In the genomic region with DNA sequence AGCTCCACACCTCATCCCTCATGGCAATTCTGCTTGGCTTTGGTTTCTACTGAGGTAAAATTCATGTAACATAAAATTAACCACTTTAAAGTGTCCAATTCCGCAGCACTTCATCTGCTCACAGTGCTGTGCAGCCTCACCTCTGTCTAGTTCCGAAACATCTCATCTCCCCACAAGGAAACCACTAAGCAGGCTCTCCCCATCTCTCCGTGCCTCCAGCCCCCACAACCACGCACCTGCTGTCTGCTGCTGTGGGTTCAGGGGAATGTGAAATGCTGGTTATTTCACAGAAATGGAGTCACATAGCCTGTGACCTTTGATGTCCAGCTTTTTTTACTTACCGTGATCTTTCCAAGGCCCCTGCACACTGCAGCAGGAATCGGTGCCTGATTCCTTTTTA, we compare ENCODE assay signal across 16 cellular contexts. TPM values are rescaled to one million over a fixed set of nuclear protein-coding genes. Genes with fewer than 3 reads are reported as not detected.
DNase-seq lines count a peak whose midpoint lies in the region; ATAC-seq and TF ChIP-seq lines count a peak whose summit lies in the region.
"Had no signal": no experiment of that assay in that cellular context is flagged by ENCODE, and none has a peak within 500 bp of the region (broad histone marks: within the 10 kb centered on the region; RNA-seq: fewer than 3 reads in every experiment).

No MANE protein-coding gene starts in this region.

- no peak for ATAC-seq in body of pancreas
- peak; percentile 71 for ATAC-seq in stimulated activated naive CD8-positive, alpha-beta T cell treated with anti-CD3 and anti-CD28 coated beads, Interleukin-15, amount 100 ng/mL, for 72 hours
- ATAC-seq in PC-3, result no peak
- ATAC-seq in HG02759 (IDR thresholded peaks at IDR 0.05; ENCODE audit: unreplicated experiment), result no peak

- WGBS in body of pancreas, 2 donors, result 62 to 84% methylated on average over 6 of the region's 6 CpGs

- POLR2A ChIA-PET in RWPE1 (lab: Yijun Ruan, JAX; ENCODE audit: low non-redundant PET) (no interaction called here), PC-3 (lab: Charles Lee; ENCODE audit: unreplicated experiment) (no interaction called here)
- POLR2A ChIA-PET in CD8-positive, alpha-beta memory T cell (lab: Charles Lee), result no interaction called here

- H3K4me3 ChIP-seq in body of pancreas (no peak overlapping the region), PC-3 (ENCODE audit: low read length) (no peak overlapping the region)
- no peak overlapping the region for H3K4me3 ChIP-seq in CD8-positive, alpha-beta memory T cell (ENCODE audit: low read length)
- H3K4me3 ChIP-seq: SJSA1, transverse colon had no signal

- H3K27me3 ChIP-seq in body of pancreas (no peaks in the 10 kb centered on the region), PC-3 (ENCODE audit: low read length) (no peaks in the 10 kb centered on the region)
- no peaks in the 10 kb centered on the region for H3K27me3 ChIP-seq in CD8-positive, alpha-beta memory T cell (ENCODE audit: insufficient read depth, low read length, poor library complexity, severe bottlenecking)
- H3K27me3 ChIP-seq: SJSA1, transverse colon had no signal

- BruUV-seq in PC-3 (replicated peaks; lab: Mats Ljungman, UMichigan), result no TSS peak

- peaks cover 44% of the 10 kb centered on the region for H3K27me3 Mint-ChIP-seq in activated T-cell treated with anti-CD3 and anti-CD28 coated beads, Interleukin-2, amount 50 U/mL, for 24 hours
- H3K27me3 Mint-ChIP-seq in stimulated activated naive CD8-positive, alpha-beta T cell treated with anti-CD3 and anti-CD28 coated beads, Interleukin-15, amount 100 ng/mL, for 72 hours, result peaks cover 12% of the 10 kb centered on the region
- peaks cover 13 to 38% of the 10 kb centered on the region in 2 donors for H3K27me3 Mint-ChIP-seq in CD8-positive, alpha-beta memory T cell

- H3K9ac ChIP-seq in PC-3 (ENCODE audit: low read length), result no peak overlapping the region

- H3K36me3 ChIP-seq in body of pancreas (replicated peaks in 1 of 2; ENCODE audit: insufficient read depth in 1 of 2, low read depth in 2 of 2) (no peaks in the 10 kb centered on the region), PC-3 (ENCODE audit: low read depth, low read length) (no peaks in the 10 kb centered on the region)
- no peaks in the 10 kb centered on the region for H3K36me3 ChIP-seq in CD8-positive, alpha-beta memory T cell (ENCODE audit: insufficient read depth, low read length)
- H3K36me3 ChIP-seq: neutrophil, SJSA1, transverse colon had no signal

- no peaks in the 10 kb centered on the region for H4K20me1 ChIP-seq in PC-3 (ENCODE audit: low read length)

- CTCF ChIA-PET in RWPE1 (lab: Yijun Ruan, JAX), result no interaction called here
- CTCF ChIA-PET in PC-3 (lab: Charles Lee), result no interaction called here
- CTCF ChIA-PET in CD8-positive, alpha-beta memory T cell (lab: Charles Lee), result no interaction called here

- H3K4me3 Mint-ChIP-seq in activated T-cell treated with anti-CD3 and anti-CD28 coated beads, Interleukin-2, amount 50 U/mL, for 24 hours, result no peak overlapping the region
- no peak overlapping the region for H3K4me3 Mint-ChIP-seq in stimulated activated naive CD8-positive, alpha-beta T cell treated with anti-CD3 and anti-CD28 coated beads, Interleukin-15, amount 100 ng/mL, for 72 hours
- H3K4me3 Mint-ChIP-seq in CD8-positive, alpha-beta memory T cell, result no peak overlapping the region
- H3K4me3 Mint-ChIP-seq: naive B cell had no signal

- H3K4me1 ChIP-seq in body of pancreas (peaks cover 13% of the 10 kb centered on the region), PC-3 (ENCODE audit: insufficient read depth, low read length) (peaks cover 13% of the 10 kb centered on the region)
- H3K4me1 ChIP-seq in CD8-positive, alpha-beta memory T cell (ENCODE audit: insufficient read depth, low read length), result no peaks in the 10 kb centered on the region
- H3K4me1 ChIP-seq: SJSA1, transverse colon had no signal

- no peaks in the 10 kb centered on the region for H3F3A ChIP-seq in PC-3 (ENCODE audit: low read length, unreplicated experiment)

- H3K27ac Mint-ChIP-seq in activated T-cell treated with anti-CD3 and anti-CD28 coated beads, Interleukin-2, amount 50 U/mL, for 24 hours, result peak overlapping the region; percentile 65
- no peak overlapping the region for H3K27ac Mint-ChIP-seq in stimulated activated naive CD8-positive, alpha-beta T cell treated with anti-CD3 and anti-CD28 coated beads, Interleukin-15, amount 100 ng/mL, for 72 hours
- no peak overlapping the region for H3K27ac Mint-ChIP-seq in CD8-positive, alpha-beta memory T cell
- H3K27ac Mint-ChIP-seq: naive B cell had no signal

- no peaks in the 10 kb centered on the region for H3K36me3 Mint-ChIP-seq in activated T-cell treated with anti-CD3 and anti-CD28 coated beads, Interleukin-2, amount 50 U/mL, for 24 hours (ENCODE audit: low read depth)
- no peaks in the 10 kb centered on the region for H3K36me3 Mint-ChIP-seq in CD8-positive, alpha-beta memory T cell
- H3K36me3 Mint-ChIP-seq: naive B cell had no signal

- H3K27ac ChIP-seq in RWPE1 (peak overlapping the region; percentile 41; the same call in 1 of the 2 replicates), body of pancreas (peak overlapping the region; percentile 65 to 77 (median 70)), PC-3 (ENCODE audit: low read length) (no peak overlapping the region)
- H3K27ac ChIP-seq in CD8-positive, alpha-beta memory T cell (ENCODE audit: low read depth, low read length), result no peak overlapping the region
- H3K27ac ChIP-seq: neutrophil, SJSA1, transverse colon had no signal

- TF ChIP-seq POLR2A in body of pancreas (IDR thresholded peaks at IDR 0.05), result no peak

- H3K9me3 ChIP-seq in body of pancreas (no peaks in the 10 kb centered on the region), PC-3 (ENCODE audit: low read length) (no peaks in the 10 kb centered on the region)
- no peaks in the 10 kb centered on the region for H3K9me3 ChIP-seq in CD8-positive, alpha-beta memory T cell (ENCODE audit: low read length)
- H3K9me3 ChIP-seq: neutrophil, SJSA1, transverse colon had no signal

- no peaks in the 10 kb centered on the region for H3K9me2 ChIP-seq in PC-3 (replicated peaks; ENCODE audit: low read length)

- intact Hi-C loops in body of pancreas (cut with DNase I), result no loop called here
- intact Hi-C loops in PC-3 (cut with micrococcal nuclease), result no loop called here

- no peak overlapping the region for H2AFZ ChIP-seq in PC-3 (ENCODE audit: low read length)

- DNase-seq in activated T-cell treated with anti-CD3 and anti-CD28 coated beads, Interleukin-2, amount 50 U/mL, for 24 hours, result peak; percentile 15
- DNase-seq in activated T-cell treated with anti-CD3 and anti-CD28 coated beads for 4 hours (no peak), RWPE1 (ENCODE audit: low spot score) (no peak), body of pancreas (peak in 1 of 4 donors; percentile 4), PC-3 (no peak)
- DNase-seq in stimulated activated naive CD8-positive, alpha-beta T cell treated with anti-CD3 and anti-CD28 coated beads, Interleukin-15, amount 100 ng/mL, for 72 hours, result peak in 1 of 2 donors; percentile 30
- DNase-seq in CD8-positive, alpha-beta memory T cell, result no peak
- DNase-seq: IMR-90, naive B cell, NCI-H1105, NCI-H1930, NCI-H69, transverse colon had no signal

- H3K4me1 Mint-ChIP-seq in activated T-cell treated with anti-CD3 and anti-CD28 coated beads, Interleukin-2, amount 50 U/mL, for 24 hours (ENCODE audit: low read depth), result peaks cover 27% of the 10 kb centered on the region
- H3K4me1 Mint-ChIP-seq in stimulated activated naive CD8-positive, alpha-beta T cell treated with anti-CD3 and anti-CD28 coated beads, Interleukin-15, amount 100 ng/mL, for 72 hours, result peaks cover 22% of the 10 kb centered on the region
- H3K4me1 Mint-ChIP-seq in CD8-positive, alpha-beta memory T cell, result no peaks in the 10 kb centered on the region
- H3K4me1 Mint-ChIP-seq: naive B cell had no signal

- no peak for TF ChIP-seq CTCF in RWPE1 (conservative IDR thresholded peaks at IDR 0.05; ENCODE audit: low read depth)
- no peak for TF ChIP-seq CTCF in body of pancreas (IDR thresholded peaks at IDR 0.05)
- TF ChIP-seq CTCF in PC-3 (conservative IDR thresholded peaks at IDR 0.05; ENCODE audit: low read depth, low read length), result no peak

- no peaks in the 10 kb centered on the region for H3K79me2 ChIP-seq in PC-3 (ENCODE audit: low read length)

- H3K9me3 Mint-ChIP-seq in activated T-cell treated with anti-CD3 and anti-CD28 coated beads, Interleukin-2, amount 50 U/mL, for 24 hours, result peaks cover 2% of the 10 kb centered on the region
- peaks cover under 1 to 7% of the 10 kb centered on the region in 2 donors for H3K9me3 Mint-ChIP-seq in stimulated activated naive CD8-positive, alpha-beta T cell treated with anti-CD3 and anti-CD28 coated beads, Interleukin-15, amount 100 ng/mL, for 72 hours
- H3K9me3 Mint-ChIP-seq in CD8-positive, alpha-beta memory T cell, result peaks cover 1 to 6% (median 3%) of the 10 kb centered on the region in 5 donors

- no peak overlapping the region for H3K4me2 ChIP-seq in PC-3 (ENCODE audit: low read length)

RNA-seq across cellular contexts. Expression of a gene that starts 7.7 kb away (rescaled TPM):
- 10 to 100 TPM; 23.3 to 30.7 TPM for total RNA-seq in body of pancreas
- total RNA-seq in PC-3 (2014; rRNA removed), result 37.1 and 56.7 TPM in 2 replicates
- 1 to 10 TPM; 1.9 to 2.4 TPM for total RNA-seq in CD8-positive, alpha-beta memory T cell
- polyA plus RNA-seq in CD8-positive, alpha-beta memory T cell, result 0.17 TPM

Comparison
In these comparisons a context has a peak if more than half of its experiments do, and no peak if none do; other contexts are left out.
1. H3K27ac ChIP-seq: peak in RWPE1 (single experiment) and body of pancreas (4 of 4); none in PC-3 (single experiment) and CD8-positive, alpha-beta memory T cell (single experiment).
2. RNA of a gene that starts 7.7 kb away (total RNA-seq): 37.1 to 56.7 TPM in PC-3 and 23.3 to 30.7 TPM in body of pancreas; 1.9 to 2.4 TPM in CD8-positive, alpha-beta memory T cell; every median in the first group is over 4 times any median in the second.